Comparison of ENCODE assay signal across 23 cellular contexts in genomic region chr1:236677641-236678235, GRCh38. TPM values are rescaled to one million over a fixed set of nuclear protein-coding genes. Genes with fewer than 3 reads are reported as not detected.
DNase-seq lines count a peak whose midpoint lies in the region; ATAC-seq and TF ChIP-seq lines count a peak whose summit lies in the region.
"Had no signal": no experiment of that assay in that cellular context is flagged by ENCODE, and none has a peak within 500 bp of the region (broad histone marks: within the 10 kb centered on the region; RNA-seq: fewer than 3 reads in every experiment).

No MANE protein-coding gene starts in this region.

- peak; percentile 75 to 85 for DNase-seq in HL-60 (ENCODE audit: low read depth in 1 of 2, low spot score in 1 of 2)
- DNase-seq in NCI-H226 = peak; percentile 7
- peak; percentile 51 for DNase-seq in amniotic epithelial cell (ENCODE audit: low read depth)
- DNase-seq in myocyte (ENCODE audit: low read depth) = peak; percentile 50
- no peak for DNase-seq in stimulated activated naive B cell treated with anti-CD40 and anti-IgM and Interleukin-4, amounts not matched to agents 10 μg/mL and 1 μg/mL and 100 μg/mL, for 72 hours
- DNase-seq: activated CD4-positive, alpha-beta T cell treated with anti-CD3 and anti-CD28 coated beads, Interleukin-2, amount 50 U/mL, for 4 hours; activated CD8-positive, alpha-beta memory T cell treated with anti-CD3 and anti-CD28 coated beads, Interleukin-2, amount 50 U/mL, for 48 hours; brain microvascular endothelial cell; colonic mucosa; NCI-H2227 treated with DMSO at 0.1 percent for 48 hours; small intestine; stimulated activated CD4-positive, alpha-beta T cell treated with anti-CD3 and anti-CD28 coated beads, Interleukin-2, amount 100 ng/mL, for 48 hours; stimulated activated naive CD8-positive, alpha-beta T cell treated with anti-CD3 and anti-CD28 coated beads, Interleukin-15, amount 100 ng/mL, for 72 hours; trophoblast cell had no signal

- TF ChIP-seq CTCF in HL-60 (IDR thresholded peaks at IDR 0.05; ENCODE audit: insufficient read depth, low read length) = no peak

- no peaks in the 10 kb centered on the region for H3K4me1 Mint-ChIP-seq in stimulated activated naive B cell treated with anti-CD40 and anti-IgM and Interleukin-4, amounts not matched to agents 10 μg/mL and 1 μg/mL and 100 μg/mL, for 72 hours
- H3K4me1 Mint-ChIP-seq: neural progenitor cell; stimulated activated naive CD8-positive, alpha-beta T cell treated with anti-CD3 and anti-CD28 coated beads, Interleukin-15, amount 100 ng/mL, for 72 hours had no signal

- peaks cover 9 to 36% of the 10 kb centered on the region in 2 donors for H3K27me3 Mint-ChIP-seq in stimulated activated naive B cell treated with anti-CD40 and anti-IgM and Interleukin-4, amounts not matched to agents 10 μg/mL and 1 μg/mL and 100 μg/mL, for 72 hours

- no peak overlapping the region for H3K4me3 Mint-ChIP-seq in stimulated activated naive B cell treated with anti-CD40 and anti-IgM and Interleukin-4, amounts not matched to agents 10 μg/mL and 1 μg/mL and 100 μg/mL, for 72 hours
- H3K4me3 Mint-ChIP-seq: neural progenitor cell; stimulated activated naive CD8-positive, alpha-beta T cell treated with anti-CD3 and anti-CD28 coated beads, Interleukin-15, amount 100 ng/mL, for 72 hours had no signal

- H3K36me3 Mint-ChIP-seq in stimulated activated naive B cell treated with anti-CD40 and anti-IgM and Interleukin-4, amounts not matched to agents 10 μg/mL and 1 μg/mL and 100 μg/mL, for 72 hours = no peaks in the 10 kb centered on the region
- H3K36me3 Mint-ChIP-seq: neural progenitor cell had no signal

- ATAC-seq in SK-N-SH treated with all-trans-retinoic acid at 6 μM for 48 hours (no peak), HG03139 (IDR thresholded peaks at IDR 0.05; ENCODE audit: unreplicated experiment) (no peak), GM19324 (IDR thresholded peaks at IDR 0.05; ENCODE audit: low FRiP score, unreplicated experiment) (no peak)
- ATAC-seq in stimulated activated naive B cell treated with anti-CD40 and anti-IgM and Interleukin-4, amounts not matched to agents 10 μg/mL and 1 μg/mL and 100 μg/mL, for 72 hours (replicated peaks) = no peak
- ATAC-seq: left lobe of liver; stimulated activated naive CD8-positive, alpha-beta T cell treated with anti-CD3 and anti-CD28 coated beads, Interleukin-15, amount 100 ng/mL, for 72 hours had no signal

- H3K27me3 ChIP-seq in HL-60 (ENCODE audit: insufficient read depth, poor library complexity, severe bottlenecking) = no peaks in the 10 kb centered on the region
- H3K27me3 ChIP-seq: colonic mucosa, neural progenitor cell had no signal

- no peaks in the 10 kb centered on the region for H3K9me3 Mint-ChIP-seq in stimulated activated naive B cell treated with anti-CD40 and anti-IgM and Interleukin-4, amounts not matched to agents 10 μg/mL and 1 μg/mL and 100 μg/mL, for 72 hours
- H3K9me3 Mint-ChIP-seq: neural progenitor cell; stimulated activated naive CD8-positive, alpha-beta T cell treated with anti-CD3 and anti-CD28 coated beads, Interleukin-15, amount 100 ng/mL, for 72 hours had no signal

- no peak overlapping the region for H3K27ac Mint-ChIP-seq in stimulated activated naive B cell treated with anti-CD40 and anti-IgM and Interleukin-4, amounts not matched to agents 10 μg/mL and 1 μg/mL and 100 μg/mL, for 72 hours
- H3K27ac Mint-ChIP-seq: neural progenitor cell; stimulated activated naive CD8-positive, alpha-beta T cell treated with anti-CD3 and anti-CD28 coated beads, Interleukin-15, amount 100 ng/mL, for 72 hours had no signal

- H3K27ac ChIP-seq in HL-60 (replicated peaks) = peak overlapping the region; percentile 25; the same call in 1 of the 2 replicates
- H3K27ac ChIP-seq: brain microvascular endothelial cell, colonic mucosa, neural progenitor cell, prostate gland, VCaP had no signal

- no peak overlapping the region for H3K4me3 ChIP-seq in HL-60 (replicated peaks; ENCODE audit: insufficient read depth, low read length)
- H3K4me3 ChIP-seq: colonic mucosa, HAP-1, neural progenitor cell, prostate gland had no signal

TF ChIP-seq in SK-N-SH treated with all-trans-retinoic acid at 6 μM for 48 hours, 23 proteins besides CTCF, POLR2A, EP300 and RAD21 (continues in another document):
- TF ChIP-seq, protein P1, sequence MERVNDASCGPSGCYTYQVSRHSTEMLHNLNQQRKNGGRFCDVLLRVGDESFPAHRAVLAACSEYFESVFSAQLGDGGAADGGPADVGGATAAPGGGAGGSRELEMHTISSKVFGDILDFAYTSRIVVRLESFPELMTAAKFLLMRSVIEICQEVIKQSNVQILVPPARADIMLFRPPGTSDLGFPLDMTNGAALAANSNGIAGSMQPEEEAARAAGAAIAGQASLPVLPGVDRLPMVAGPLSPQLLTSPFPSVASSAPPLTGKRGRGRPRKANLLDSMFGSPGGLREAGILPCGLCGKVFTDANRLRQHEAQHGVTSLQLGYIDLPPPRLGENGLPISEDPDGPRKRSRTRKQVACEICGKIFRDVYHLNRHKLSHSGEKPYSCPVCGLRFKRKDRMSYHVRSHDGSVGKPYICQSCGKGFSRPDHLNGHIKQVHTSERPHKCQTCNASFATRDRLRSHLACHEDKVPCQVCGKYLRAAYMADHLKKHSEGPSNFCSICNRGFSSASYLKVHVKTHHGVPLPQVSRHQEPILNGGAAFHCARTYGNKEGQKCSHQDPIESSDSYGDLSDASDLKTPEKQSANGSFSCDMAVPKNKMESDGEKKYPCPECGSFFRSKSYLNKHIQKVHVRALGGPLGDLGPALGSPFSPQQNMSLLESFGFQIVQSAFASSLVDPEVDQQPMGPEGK (CRISPR knock-in tag; IDR thresholded peaks at IDR 0.05; ENCODE audit: borderline replicate concordance) = no peak
- TF ChIP-seq RARB (CRISPR knock-in tag; IDR thresholded peaks at IDR 0.05) (no peak), GLIS3 (CRISPR knock-in tag; IDR thresholded peaks at IDR 0.05) (no peak), TOX (CRISPR knock-in tag; IDR thresholded peaks at IDR 0.05; ENCODE audit: borderline replicate concordance) (no peak), ZNF70 (CRISPR knock-in tag; IDR thresholded peaks at IDR 0.05) (no peak), ZNF8 (CRISPR knock-in tag; IDR thresholded peaks at IDR 0.05) (no peak), PPARA (CRISPR knock-in tag; IDR thresholded peaks at IDR 0.05; ENCODE audit: borderline replicate concordance) (no peak), ISL1 (CRISPR knock-in tag; IDR thresholded peaks at IDR 0.05) (no peak), CSRNP3 (CRISPR knock-in tag; IDR thresholded peaks at IDR 0.05) (no peak), ESRRG (CRISPR knock-in tag; IDR thresholded peaks at IDR 0.05) (no peak), ZFP3 (CRISPR knock-in tag; IDR thresholded peaks at IDR 0.05) (no peak), ZC3H10 (CRISPR knock-in tag; IDR thresholded peaks at IDR 0.05) (no peak), TCF4 (CRISPR knock-in tag; IDR thresholded peaks at IDR 0.05; ENCODE audit: borderline replicate concordance) (no peak)
- TF ChIP-seq, protein P2, sequence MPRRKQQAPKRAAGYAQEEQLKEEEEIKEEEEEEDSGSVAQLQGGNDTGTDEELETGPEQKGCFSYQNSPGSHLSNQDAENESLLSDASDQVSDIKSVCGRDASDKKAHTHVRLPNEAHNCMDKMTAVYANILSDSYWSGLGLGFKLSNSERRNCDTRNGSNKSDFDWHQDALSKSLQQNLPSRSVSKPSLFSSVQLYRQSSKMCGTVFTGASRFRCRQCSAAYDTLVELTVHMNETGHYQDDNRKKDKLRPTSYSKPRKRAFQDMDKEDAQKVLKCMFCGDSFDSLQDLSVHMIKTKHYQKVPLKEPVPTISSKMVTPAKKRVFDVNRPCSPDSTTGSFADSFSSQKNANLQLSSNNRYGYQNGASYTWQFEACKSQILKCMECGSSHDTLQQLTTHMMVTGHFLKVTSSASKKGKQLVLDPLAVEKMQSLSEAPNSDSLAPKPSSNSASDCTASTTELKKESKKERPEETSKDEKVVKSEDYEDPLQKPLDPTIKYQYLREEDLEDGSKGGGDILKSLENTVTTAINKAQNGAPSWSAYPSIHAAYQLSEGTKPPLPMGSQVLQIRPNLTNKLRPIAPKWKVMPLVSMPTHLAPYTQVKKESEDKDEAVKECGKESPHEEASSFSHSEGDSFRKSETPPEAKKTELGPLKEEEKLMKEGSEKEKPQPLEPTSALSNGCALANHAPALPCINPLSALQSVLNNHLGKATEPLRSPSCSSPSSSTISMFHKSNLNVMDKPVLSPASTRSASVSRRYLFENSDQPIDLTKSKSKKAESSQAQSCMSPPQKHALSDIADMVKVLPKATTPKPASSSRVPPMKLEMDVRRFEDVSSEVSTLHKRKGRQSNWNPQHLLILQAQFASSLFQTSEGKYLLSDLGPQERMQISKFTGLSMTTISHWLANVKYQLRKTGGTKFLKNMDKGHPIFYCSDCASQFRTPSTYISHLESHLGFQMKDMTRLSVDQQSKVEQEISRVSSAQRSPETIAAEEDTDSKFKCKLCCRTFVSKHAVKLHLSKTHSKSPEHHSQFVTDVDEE (CRISPR knock-in tag; IDR thresholded peaks at IDR 0.05) = no peak
- TF ChIP-seq, protein P3, sequence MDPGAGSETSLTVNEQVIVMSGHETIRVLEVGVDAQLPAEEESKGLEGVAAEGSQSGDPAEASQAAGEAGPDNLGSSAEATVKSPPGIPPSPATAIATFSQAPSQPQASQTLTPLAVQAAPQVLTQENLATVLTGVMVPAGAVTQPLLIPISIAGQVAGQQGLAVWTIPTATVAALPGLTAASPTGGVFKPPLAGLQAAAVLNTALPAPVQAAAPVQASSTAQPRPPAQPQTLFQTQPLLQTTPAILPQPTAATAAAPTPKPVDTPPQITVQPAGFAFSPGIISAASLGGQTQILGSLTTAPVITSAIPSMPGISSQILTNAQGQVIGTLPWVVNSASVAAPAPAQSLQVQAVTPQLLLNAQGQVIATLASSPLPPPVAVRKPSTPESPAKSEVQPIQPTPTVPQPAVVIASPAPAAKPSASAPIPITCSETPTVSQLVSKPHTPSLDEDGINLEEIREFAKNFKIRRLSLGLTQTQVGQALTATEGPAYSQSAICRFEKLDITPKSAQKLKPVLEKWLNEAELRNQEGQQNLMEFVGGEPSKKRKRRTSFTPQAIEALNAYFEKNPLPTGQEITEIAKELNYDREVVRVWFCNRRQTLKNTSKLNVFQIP (CRISPR knock-in tag; IDR thresholded peaks at IDR 0.05; ENCODE audit: borderline replicate concordance, low read depth) = no peak

RNA-seq across cellular contexts. Expression of gene ACTN2, which starts 8.6 kb away (rescaled TPM):
- total RNA-seq in myocyte = 178 and 220 TPM in 2 replicates
- 213 TPM for polyA plus RNA-seq in myocyte (2012)
- total RNA-seq: left lobe of liver; T-helper 1 cell treated with Interleukin-12 subunit alpha and Interleukin-12 subunit beta and Interleukin-4 antibody, amounts not matched to agents 30 ng/mL and 1 ng/mL, for 36 hours had no signal
